ENCODE assay signal across 1 cellular context in the genomic region with DNA sequence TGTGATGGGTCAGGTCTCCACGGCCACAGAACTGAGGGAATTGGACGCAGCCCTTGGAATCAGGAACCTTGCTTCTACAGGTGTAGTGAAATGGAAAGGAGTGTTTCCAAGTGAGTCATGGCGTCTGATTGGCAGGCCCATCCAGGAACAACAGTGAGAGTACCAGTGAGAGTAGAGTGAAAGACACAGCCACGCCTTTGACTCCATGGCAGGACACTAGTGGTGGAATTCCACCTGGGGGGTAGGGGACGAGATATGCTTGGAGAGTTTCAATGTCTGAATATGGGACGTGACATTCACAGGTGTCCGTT.
A peak's percentile ranks its signal among the peaks of the same experiment; 100 is the strongest.
TF ChIP-seq lines count a peak whose summit lies in the region.

No MANE protein-coding gene starts in this region.

TF ChIP-seq in HEK293, 187 proteins besides CTCF, POLR2A, EP300 and RAD21 (continued from another document):
- TF ChIP-seq ZSCAN4 (tag by site-specific recombination; IDR thresholded peaks at IDR 0.05) (no peak), ZNF785 (tag by site-specific recombination; IDR thresholded peaks at IDR 0.05) (no peak), PRDM1 (tag by site-specific recombination; IDR thresholded peaks at IDR 0.05) (peak; percentile 43; the same call in 1 of the 2 replicates)
- TF ChIP-seq, protein P1, sequence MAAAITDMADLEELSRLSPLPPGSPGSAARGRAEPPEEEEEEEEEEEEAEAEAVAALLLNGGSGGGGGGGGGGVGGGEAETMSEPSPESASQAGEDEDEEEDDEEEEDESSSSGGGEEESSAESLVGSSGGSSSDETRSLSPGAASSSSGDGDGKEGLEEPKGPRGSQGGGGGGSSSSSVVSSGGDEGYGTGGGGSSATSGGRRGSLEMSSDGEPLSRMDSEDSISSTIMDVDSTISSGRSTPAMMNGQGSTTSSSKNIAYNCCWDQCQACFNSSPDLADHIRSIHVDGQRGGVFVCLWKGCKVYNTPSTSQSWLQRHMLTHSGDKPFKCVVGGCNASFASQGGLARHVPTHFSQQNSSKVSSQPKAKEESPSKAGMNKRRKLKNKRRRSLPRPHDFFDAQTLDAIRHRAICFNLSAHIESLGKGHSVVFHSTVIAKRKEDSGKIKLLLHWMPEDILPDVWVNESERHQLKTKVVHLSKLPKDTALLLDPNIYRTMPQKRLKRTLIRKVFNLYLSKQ (tag by site-specific recombination; IDR thresholded peaks at IDR 0.05; ENCODE audit: borderline replicate concordance), result no peak
